ENCODE assay signal across 26 cellular contexts in genomic region chr5:74028406-74028805, GRCh38.
DNase-seq lines count a peak whose midpoint lies in the region; ATAC-seq and TF ChIP-seq lines count a peak whose summit lies in the region.
"Had no signal": no experiment of that assay in that cellular context is flagged by ENCODE, and none has a peak within 500 bp of the region (broad histone marks: within the 10 kb centered on the region; RNA-seq: fewer than 3 reads in every experiment).

No MANE protein-coding gene starts in this region.

- H3K9ac ChIP-seq in KMS-11, result no peak overlapping the region
- H3K9ac ChIP-seq: parathyroid adenoma had no signal

- DNase-seq in A172 (ENCODE audit: low spot score), result peak; percentile 98
- peak; percentile 83 for DNase-seq in RWPE1 (ENCODE audit: low spot score)
- DNase-seq in foreskin keratinocyte, result peak; percentile 94 to 97
- no peak for DNase-seq in activated CD4-positive, alpha-beta T cell treated with anti-CD3 and anti-CD28 coated beads, Interleukin-2, amount 50 U/mL, for 1 hour
- no peak for DNase-seq in tibial artery
- DNase-seq in NCI-H2029 (lab: John Stamatoyannopoulos, UW), result no peak
- DNase-seq: activated CD8-positive, alpha-beta T cell treated with anti-CD3 and anti-CD28 coated beads for 36 hours; activated naive CD4-positive, alpha-beta T cell treated with Interleukin-2 at 50 U/mL for 16 hours; activated T-cell treated with anti-CD3 and anti-CD28 coated beads, Interleukin-2, amount 50 U/mL, for 24 hours; body of pancreas; NCI-H1092; NCI-H526; OCI-M1; stimulated activated CD4-positive, alpha-beta T cell treated with anti-CD3 and anti-CD28 coated beads, Interleukin-2, amount 100 ng/mL, for 48 hours; stimulated activated naive CD8-positive, alpha-beta T cell treated with anti-CD3 and anti-CD28 coated beads, Interleukin-15, amount 100 ng/mL, for 72 hours; T-helper 2 cell; upper lobe of right lung had no signal

- CTCF ChIA-PET in RWPE1 (lab: Yijun Ruan, JAX), result interaction anchor here (0.6 to 0.9 kb wide), 4 partner anchors 8 to 141 kb away, joined by 3 to 4 read pairs (median 4); no protein-coding TSS in a partner anchor

- H2AFZ ChIP-seq in KMS-11 (ENCODE audit: low read depth), result peak overlapping the region; percentile 50
- H2AFZ ChIP-seq: parathyroid adenoma had no signal

- H3K9me3 ChIP-seq in tibial artery, result no peaks in the 10 kb centered on the region
- H3K9me3 ChIP-seq: body of pancreas, Caco-2, HAP-1, SJSA1, upper lobe of right lung had no signal

- ATAC-seq in foreskin keratinocyte (peak; percentile 94), GM18909 (IDR thresholded peaks at IDR 0.05; ENCODE audit: poor library complexity, unreplicated experiment) (no peak)
- ATAC-seq: activated CD8-positive, alpha-beta T cell treated with anti-CD3 and anti-CD28 coated beads for 36 hours; body of pancreas; K562; stimulated activated naive CD8-positive, alpha-beta T cell treated with anti-CD3 and anti-CD28 coated beads, Interleukin-15, amount 100 ng/mL, for 72 hours; upper lobe of right lung; WTC11 had no signal

- H3K27ac ChIP-seq in KMS-11 (peak overlapping the region; percentile 51), RWPE1 (no peak overlapping the region), foreskin keratinocyte (no peak overlapping the region), tibial artery (no peak overlapping the region)
- H3K27ac ChIP-seq: body of pancreas, coronary artery, parathyroid adenoma, SJSA1, upper lobe of right lung had no signal

- H3K4me3 ChIP-seq in KMS-11 (IDR thresholded peaks at IDR 0.05; ENCODE audit: insufficient read depth, low read depth, low read length) (no peak overlapping the region), tibial artery (no peak overlapping the region)
- H3K4me3 ChIP-seq: body of pancreas, coronary artery, HAP-1, K562, SJSA1, upper lobe of right lung had no signal

- H3K4me1 ChIP-seq in KMS-11 (ENCODE audit: low read depth, poor library complexity, severe bottlenecking), result peaks cover 34% of the 10 kb centered on the region
- H3K4me1 ChIP-seq in foreskin keratinocyte, result peaks cover 25% of the 10 kb centered on the region
- no peaks in the 10 kb centered on the region for H3K4me1 ChIP-seq in tibial artery
- H3K4me1 ChIP-seq: body of pancreas, parathyroid adenoma, upper lobe of right lung had no signal

- H3K36me3 ChIP-seq in KMS-11 (ENCODE audit: insufficient read depth), result no peaks in the 10 kb centered on the region
- no peaks in the 10 kb centered on the region for H3K36me3 ChIP-seq in tibial artery
- H3K36me3 ChIP-seq: HAP-1, SJSA1, upper lobe of right lung had no signal

- POLR2A ChIA-PET in RWPE1 (lab: Yijun Ruan, JAX; ENCODE audit: low non-redundant PET), result no interaction called here

- no peaks in the 10 kb centered on the region for H4K20me1 ChIP-seq in KMS-11 (ENCODE audit: insufficient read depth)

- TF ChIP-seq CTCF in KMS-11 (conservative IDR thresholded peaks at IDR 0.05; ENCODE audit: low read depth, low read length) (no peak), RWPE1 (conservative IDR thresholded peaks at IDR 0.05; ENCODE audit: low read depth) (no peak), foreskin keratinocyte (conservative IDR thresholded peaks at IDR 0.05) (no peak), tibial artery (IDR thresholded peaks at IDR 0.05) (no peak)

- intact Hi-C loops in tibial artery (cut with DNase I; ENCODE audit: low total_unique reads), result no loop called here

- H3K79me2 ChIP-seq in KMS-11 (ENCODE audit: insufficient read depth, low read depth), result no peaks in the 10 kb centered on the region
- H3K79me2 ChIP-seq: parathyroid adenoma had no signal

- H3K27me3 ChIP-seq in KMS-11 (ENCODE audit: insufficient read depth, low read depth) (no peaks in the 10 kb centered on the region), foreskin keratinocyte (no peaks in the 10 kb centered on the region), tibial artery (no peaks in the 10 kb centered on the region)
- H3K27me3 ChIP-seq: body of pancreas, SJSA1, upper lobe of right lung had no signal

- peak overlapping the region; percentile 61 for H3K4me2 ChIP-seq in KMS-11

Comparison
In these comparisons a context has a peak if more than half of its experiments do, and no peak if none do; other contexts are left out.
1. DNase-seq: peak in A172 (single experiment), RWPE1 (single experiment) and foreskin keratinocyte (2 of 2); none in activated CD4-positive, alpha-beta T cell treated with anti-CD3 and anti-CD28 coated beads, Interleukin-2, amount 50 U/mL, for 1 hour (single experiment), tibial artery (0 of 2) and NCI-H2029 (single experiment).